ENCODE assay signal across 24 cellular contexts in the genomic region with DNA sequence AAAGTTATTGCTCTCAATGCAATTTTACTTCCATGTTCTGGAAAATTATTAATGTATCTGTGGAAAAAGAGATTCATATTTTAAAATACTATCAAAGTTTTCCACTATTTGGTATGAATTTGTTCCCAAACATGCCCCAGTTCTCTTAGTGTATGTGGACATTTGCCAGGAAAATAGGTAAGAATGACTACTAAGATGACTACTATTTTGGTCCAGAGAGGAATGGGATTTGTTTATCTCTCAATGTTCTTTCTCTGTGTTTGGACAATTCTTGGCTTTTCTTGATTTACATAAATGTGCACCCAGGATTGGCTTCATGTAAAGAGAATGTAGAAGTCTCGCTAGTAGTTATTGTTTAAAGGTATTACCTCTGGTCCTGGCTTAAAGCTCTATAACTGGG.
"Had no signal": no experiment of that assay in that cellular context is flagged by ENCODE, and none has a peak within 500 bp of the region (broad histone marks: within the 10 kb centered on the region; RNA-seq: fewer than 3 reads in every experiment).

No MANE protein-coding gene starts in this region.

- H3K36me3 Mint-ChIP-seq: memory B cell; naive B cell; stimulated activated effector memory CD8-positive, alpha-beta T cell treated with anti-CD3 and anti-CD28 coated beads, Interleukin-12 subunit alpha, Interleukin-12 subunit beta, amount 100 ng/mL, for 72 hours had no signal

- ATAC-seq: activated CD8-positive, alpha-beta T cell treated with anti-CD3 and anti-CD28 coated beads for 36 hours; activated naive CD8-positive, alpha-beta T cell treated with anti-CD3 and anti-CD28 coated beads, Interleukin-2, amount 50 U/mL, for 24 hours; gastrocnemius medialis; left ventricle myocardium superior; mucosa of descending colon; right cardiac atrium; stimulated activated effector memory CD8-positive, alpha-beta T cell treated with anti-CD3 and anti-CD28 coated beads, Interleukin-12 subunit alpha, Interleukin-12 subunit beta, amount 100 ng/mL, for 72 hours; T-cell had no signal

- H3K4me3 ChIP-seq: colonic mucosa, gastrocnemius medialis, mucosa of descending colon, prostate gland had no signal

- H3K27ac Mint-ChIP-seq: activated CD8-positive, alpha-beta T cell treated with anti-CD3 and anti-CD28 coated beads for 36 hours; activated naive CD8-positive, alpha-beta T cell treated with anti-CD3 and anti-CD28 coated beads, Interleukin-2, amount 50 U/mL, for 24 hours; activated T-cell treated with anti-CD3 and anti-CD28 coated beads, Interleukin-2, amount 50 U/mL, for 24 hours; activated T-helper 2 cell treated with anti-CD3 and anti-CD28 coated beads, Interferon-gamma antibody, Interleukin-2, Interleukin-4, amounts not matched to agents 10 μg/mL and 5 μg/mL and 100 μg/mL, durations not matched to agents 14 hours and 24 hours and 36 hours; endodermal cell; memory B cell; naive B cell; stimulated activated effector memory CD8-positive, alpha-beta T cell treated with anti-CD3 and anti-CD28 coated beads, Interleukin-12 subunit alpha, Interleukin-12 subunit beta, amount 100 ng/mL, for 72 hours; T-cell had no signal

- H3K36me3 ChIP-seq: colonic mucosa, gastrocnemius medialis, prostate gland had no signal

- H3K27me3 ChIP-seq: colonic mucosa, gastrocnemius medialis had no signal

- H3K4me1 ChIP-seq: colonic mucosa, gastrocnemius medialis, prostate gland had no signal

- H3K4me3 Mint-ChIP-seq: activated CD8-positive, alpha-beta T cell treated with anti-CD3 and anti-CD28 coated beads for 36 hours; activated naive CD8-positive, alpha-beta T cell treated with anti-CD3 and anti-CD28 coated beads, Interleukin-2, amount 50 U/mL, for 24 hours; activated T-cell treated with anti-CD3 and anti-CD28 coated beads, Interleukin-2, amount 50 U/mL, for 24 hours; endodermal cell; memory B cell; naive B cell; neural crest cell; stimulated activated effector memory CD8-positive, alpha-beta T cell treated with anti-CD3 and anti-CD28 coated beads, Interleukin-12 subunit alpha, Interleukin-12 subunit beta, amount 100 ng/mL, for 72 hours; T-cell had no signal

- DNase-seq: activated CD4-positive, alpha-beta T cell treated with anti-CD3 and anti-CD28 coated beads for 48 hours; activated CD4-positive, CD25-positive, alpha-beta regulatory T cell; activated CD8-positive, alpha-beta T cell treated with anti-CD3 and anti-CD28 coated beads for 36 hours; activated naive CD4-positive, alpha-beta T cell treated with Interleukin-2 at 50 U/mL for 16 hours; activated naive CD8-positive, alpha-beta T cell treated with anti-CD3 and anti-CD28 coated beads, Interleukin-2, amount 50 U/mL, for 24 hours; activated T-cell treated with anti-CD3 and anti-CD28 coated beads, Interleukin-2, amount 50 U/mL, for 24 hours; colonic mucosa; endodermal cell; gastrocnemius medialis; head of caudate nucleus; left ventricle myocardium superior; mucosa of descending colon; naive B cell; right cardiac atrium; small intestine; stimulated activated CD4-positive, alpha-beta T cell treated with anti-CD3 and anti-CD28 coated beads, Interleukin-4, amount 100 ng/mL, for 1 hour; T-cell; T-helper 9 cell had no signal

- H3K9me3 Mint-ChIP-seq: activated naive CD8-positive, alpha-beta T cell treated with anti-CD3 and anti-CD28 coated beads, Interleukin-2, amount 50 U/mL, for 24 hours; activated T-helper 2 cell treated with anti-CD3 and anti-CD28 coated beads, Interferon-gamma antibody, Interleukin-2, Interleukin-4, amounts not matched to agents 10 μg/mL and 5 μg/mL and 100 μg/mL, durations not matched to agents 14 hours and 24 hours and 36 hours; neural crest cell had no signal

- H3K9me3 ChIP-seq: colonic mucosa, gastrocnemius medialis, mucosa of descending colon, prostate gland had no signal

- H3K27ac ChIP-seq: colonic mucosa, epithelial cell of prostate, gastrocnemius medialis, prostate gland had no signal

- H3K27me3 Mint-ChIP-seq: activated CD8-positive, alpha-beta T cell treated with anti-CD3 and anti-CD28 coated beads for 36 hours; activated naive CD8-positive, alpha-beta T cell treated with anti-CD3 and anti-CD28 coated beads, Interleukin-2, amount 50 U/mL, for 24 hours; activated T-cell treated with anti-CD3 and anti-CD28 coated beads, Interleukin-2, amount 50 U/mL, for 24 hours; naive B cell had no signal

- H3K4me1 Mint-ChIP-seq: activated naive CD8-positive, alpha-beta T cell treated with anti-CD3 and anti-CD28 coated beads, Interleukin-2, amount 50 U/mL, for 24 hours; memory B cell; naive B cell; neural crest cell; stimulated activated effector memory CD8-positive, alpha-beta T cell treated with anti-CD3 and anti-CD28 coated beads, Interleukin-12 subunit alpha, Interleukin-12 subunit beta, amount 100 ng/mL, for 72 hours; T-cell had no signal
